Comparison of ENCODE assay signal across 8 cellular contexts in the genomic region with DNA sequence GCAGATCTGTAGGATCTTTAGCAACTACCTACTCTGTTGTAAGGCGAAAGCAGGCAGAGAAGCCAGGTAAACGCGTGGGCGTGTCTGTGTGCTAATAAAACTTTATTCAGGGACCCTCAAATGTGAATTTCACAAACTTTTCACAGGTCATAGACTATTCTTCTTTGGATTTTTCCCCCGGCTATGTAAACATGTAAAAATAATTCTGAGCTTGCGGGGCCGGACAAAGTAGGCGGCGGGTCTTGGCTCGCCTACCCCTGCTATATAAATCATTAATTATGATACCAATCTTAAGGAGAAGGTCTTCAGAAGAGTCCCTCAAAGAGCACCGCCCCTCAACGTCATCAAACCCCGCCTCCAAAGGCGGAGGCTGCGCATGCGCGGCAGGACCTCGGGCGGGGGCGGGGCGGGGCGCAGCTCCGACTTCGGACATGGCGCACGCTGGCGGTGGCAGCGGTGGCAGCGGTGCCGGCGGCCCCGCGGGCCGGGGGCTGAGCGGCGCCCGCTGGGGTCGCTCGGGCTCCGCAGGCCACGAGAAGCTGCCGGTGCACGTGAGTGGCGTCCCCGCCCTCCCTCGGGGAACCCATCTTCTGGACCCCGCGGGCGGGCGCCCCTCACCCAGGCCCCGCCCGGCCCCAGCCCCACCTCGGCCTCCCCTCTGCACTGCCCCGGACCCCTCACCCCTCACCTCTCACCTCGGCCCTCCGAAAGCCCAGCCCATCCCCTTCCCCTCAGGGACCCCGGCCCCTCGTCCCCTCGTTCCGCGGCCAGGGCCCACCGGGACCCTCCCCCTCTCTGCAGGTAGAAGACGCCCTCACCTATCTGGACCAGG. TPM values are rescaled to one million over a fixed set of nuclear protein-coding genes. Genes with fewer than 3 reads are reported as not detected.
DNase-seq lines count a peak whose midpoint lies in the region; ATAC-seq and TF ChIP-seq lines count a peak whose summit lies in the region.

Gene SIN3B, plus strand, starts transcription at position 409 of the 832 bp plus-strand sequence. Its CDS starts 23 bp downstream, at position 432.

- peak within 1 kb of the TSS; percentile 85 for H3K27ac Mint-ChIP-seq in activated CD4-positive, alpha-beta T cell treated with anti-CD3 and anti-CD28 coated beads, Interleukin-2, amount 10 ng/mL, durations not matched to agents 24 days and 14 days

- peaks cover 21% of the 10 kb centered on the region for H3K36me3 Mint-ChIP-seq in activated CD4-positive, alpha-beta T cell treated with anti-CD3 and anti-CD28 coated beads, Interleukin-2, amount 10 ng/mL, durations not matched to agents 24 days and 14 days (ENCODE audit: low read depth)

- no peak for TF ChIP-seq CTCF in choroid plexus epithelial cell (conservative IDR thresholded peaks at IDR 0.05; ENCODE audit: low read depth, low read length)

- peaks cover 17% of the 10 kb centered on the region for H3K4me1 Mint-ChIP-seq in activated CD4-positive, alpha-beta T cell treated with anti-CD3 and anti-CD28 coated beads, Interleukin-2, amount 10 ng/mL, durations not matched to agents 24 days and 14 days

- H3K9me3 Mint-ChIP-seq in activated CD4-positive, alpha-beta T cell treated with anti-CD3 and anti-CD28 coated beads, Interleukin-2, amount 10 ng/mL, durations not matched to agents 24 days and 14 days = no peaks in the 10 kb centered on the region

- peak; percentile 72 for ATAC-seq in HG03159 (IDR thresholded peaks at IDR 0.05; ENCODE audit: unreplicated experiment)
- no peak for ATAC-seq in HG02870 (IDR thresholded peaks at IDR 0.05; ENCODE audit: unreplicated experiment)

- intact Hi-C loops in activated CD4-positive, alpha-beta T cell treated with anti-CD3 and anti-CD28 coated beads, Interleukin-2, amount 10 ng/mL, durations not matched to agents 24 days and 14 days (cut with micrococcal nuclease) = loop anchor here (2.0 kb wide), 1 partner anchor 68 kb away; no protein-coding TSS in a partner anchor

- peaks cover 24% of the 10 kb centered on the region for H3K27me3 Mint-ChIP-seq in activated CD4-positive, alpha-beta T cell treated with anti-CD3 and anti-CD28 coated beads, Interleukin-2, amount 10 ng/mL, durations not matched to agents 24 days and 14 days

- peak within 1 kb of the TSS; percentile 85 for H3K4me3 Mint-ChIP-seq in activated CD4-positive, alpha-beta T cell treated with anti-CD3 and anti-CD28 coated beads, Interleukin-2, amount 10 ng/mL, durations not matched to agents 24 days and 14 days

- in situ Hi-C loops in G401 (cut with HindIII; ENCODE audit: low sequenced_read_pairs) = no loop called here

- peak within 1 kb of the TSS; percentile 82 for H3K4me3 ChIP-seq in choroid plexus epithelial cell (ENCODE audit: low read depth, low read length)

- DNase-seq in G401 (ENCODE audit: low spot score) = peak; percentile 92
- peak; percentile 45 for DNase-seq in NCI-H524 treated with DMSO at 0.1 percent for 48 hours (lab: John Stamatoyannopoulos, UW)
- peak; percentile 97 for DNase-seq in activated CD4-positive, alpha-beta T cell treated with anti-CD3 and anti-CD28 coated beads, Interleukin-2, amount 10 ng/mL, durations not matched to agents 24 days and 14 days
- peak; percentile 92 for DNase-seq in choroid plexus epithelial cell (ENCODE audit: low read depth)
- DNase-seq in kidney glomerular epithelial cell (lab: John Stamatoyannopoulos, UW) = peak; percentile 85
- peak; percentile 88 for DNase-seq in stimulated activated CD4-positive, alpha-beta T cell treated with anti-CD3 and anti-CD28 coated beads, Interleukin-15, amount 100 ng/mL, for 24 hours

RNA-seq across cellular contexts. Expression of gene SIN3B, which starts in this region (rescaled TPM):
- 18.6 and 31.6 TPM in 2 replicates for total RNA-seq in G401 (2014; rRNA removed; shearing (Covaris generic))
- total RNA-seq in activated CD4-positive, alpha-beta T cell treated with anti-CD3 and anti-CD28 coated beads, Interleukin-2, amount 10 ng/mL, durations not matched to agents 24 days and 14 days = 40.2 and 43.9 TPM in 2 replicates

Comparison
In these comparisons a context has a peak if more than half of its experiments do, and no peak if none do; other contexts are left out.
1. DNase-seq: peak in every context shown above with its lines; median percentile 97 in activated CD4-positive, alpha-beta T cell treated with anti-CD3 and anti-CD28 coated beads, Interleukin-2, amount 10 ng/mL, durations not matched to agents 24 days and 14 days; 92 in G401; 92 in choroid plexus epithelial cell; 88 in stimulated activated CD4-positive, alpha-beta T cell treated with anti-CD3 and anti-CD28 coated beads, Interleukin-15, amount 100 ng/mL, for 24 hours; 85 in kidney glomerular epithelial cell; 45 in NCI-H524 treated with DMSO at 0.1 percent for 48 hours.